1 cellular context compared by ENCODE assay signal in the genomic region with DNA sequence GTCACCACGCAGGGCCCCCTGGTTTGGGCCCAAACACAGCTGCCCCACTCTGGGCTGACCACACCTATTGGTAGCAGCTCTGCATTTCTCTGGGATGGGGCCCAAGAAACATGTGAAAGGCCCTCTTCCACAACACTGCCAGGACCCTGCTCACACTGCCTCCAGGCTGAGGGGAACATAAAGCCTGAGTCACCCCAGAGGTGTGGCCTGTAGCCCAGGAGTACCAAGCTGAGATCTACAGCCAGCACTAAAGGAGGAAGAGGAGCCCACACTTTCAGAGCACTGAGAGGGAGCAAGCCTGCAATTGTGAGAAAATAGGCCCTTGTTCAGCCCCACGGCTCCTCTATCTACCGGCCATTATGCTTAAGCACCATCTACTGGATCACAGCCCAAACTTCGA.
TF ChIP-seq lines count a peak whose summit lies in the region.

No MANE protein-coding gene starts in this region.

TF ChIP-seq in HCT116, 20 proteins besides CTCF, POLR2A, EP300 and RAD21 (continued from another document):
- no peak for TF ChIP-seq SP1 (IDR thresholded peaks at IDR 0.05; ENCODE audit: low read depth)
- TF ChIP-seq POLR2AphosphoS5 (IDR thresholded peaks at IDR 0.05; ENCODE audit: low read depth, low read length) = no peak
- TF ChIP-seq EZH2phosphoT487 (IDR thresholded peaks at IDR 0.05; ENCODE audit: borderline replicate concordance) = no peak
- no peak for TF ChIP-seq CEBPB (IDR thresholded peaks at IDR 0.05; ENCODE audit: low read depth)
- TF ChIP-seq SRF (IDR thresholded peaks at IDR 0.05; ENCODE audit: low read depth) = no peak
- TF ChIP-seq, protein P1, sequence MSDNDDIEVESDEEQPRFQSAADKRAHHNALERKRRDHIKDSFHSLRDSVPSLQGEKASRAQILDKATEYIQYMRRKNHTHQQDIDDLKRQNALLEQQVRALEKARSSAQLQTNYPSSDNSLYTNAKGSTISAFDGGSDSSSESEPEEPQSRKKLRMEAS (IDR thresholded peaks at IDR 0.05) = no peak
- TF ChIP-seq YY1 (IDR thresholded peaks at IDR 0.05; ENCODE audit: extremely low read depth, insufficient replicate concordance, low read depth, low read length) = no peak
- TF ChIP-seq, protein P2, sequence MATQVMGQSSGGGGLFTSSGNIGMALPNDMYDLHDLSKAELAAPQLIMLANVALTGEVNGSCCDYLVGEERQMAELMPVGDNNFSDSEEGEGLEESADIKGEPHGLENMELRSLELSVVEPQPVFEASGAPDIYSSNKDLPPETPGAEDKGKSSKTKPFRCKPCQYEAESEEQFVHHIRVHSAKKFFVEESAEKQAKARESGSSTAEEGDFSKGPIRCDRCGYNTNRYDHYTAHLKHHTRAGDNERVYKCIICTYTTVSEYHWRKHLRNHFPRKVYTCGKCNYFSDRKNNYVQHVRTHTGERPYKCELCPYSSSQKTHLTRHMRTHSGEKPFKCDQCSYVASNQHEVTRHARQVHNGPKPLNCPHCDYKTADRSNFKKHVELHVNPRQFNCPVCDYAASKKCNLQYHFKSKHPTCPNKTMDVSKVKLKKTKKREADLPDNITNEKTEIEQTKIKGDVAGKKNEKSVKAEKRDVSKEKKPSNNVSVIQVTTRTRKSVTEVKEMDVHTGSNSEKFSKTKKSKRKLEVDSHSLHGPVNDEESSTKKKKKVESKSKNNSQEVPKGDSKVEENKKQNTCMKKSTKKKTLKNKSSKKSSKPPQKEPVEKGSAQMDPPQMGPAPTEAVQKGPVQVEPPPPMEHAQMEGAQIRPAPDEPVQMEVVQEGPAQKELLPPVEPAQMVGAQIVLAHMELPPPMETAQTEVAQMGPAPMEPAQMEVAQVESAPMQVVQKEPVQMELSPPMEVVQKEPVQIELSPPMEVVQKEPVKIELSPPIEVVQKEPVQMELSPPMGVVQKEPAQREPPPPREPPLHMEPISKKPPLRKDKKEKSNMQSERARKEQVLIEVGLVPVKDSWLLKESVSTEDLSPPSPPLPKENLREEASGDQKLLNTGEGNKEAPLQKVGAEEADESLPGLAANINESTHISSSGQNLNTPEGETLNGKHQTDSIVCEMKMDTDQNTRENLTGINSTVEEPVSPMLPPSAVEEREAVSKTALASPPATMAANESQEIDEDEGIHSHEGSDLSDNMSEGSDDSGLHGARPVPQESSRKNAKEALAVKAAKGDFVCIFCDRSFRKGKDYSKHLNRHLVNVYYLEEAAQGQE (IDR thresholded peaks at IDR 0.05; ENCODE audit: low read depth) = no peak
- TF ChIP-seq JUND (IDR thresholded peaks at IDR 0.05) = no peak
- no peak for TF ChIP-seq SIN3A (IDR thresholded peaks at IDR 0.05; ENCODE audit: low read depth)
